ENCODE assay signal across 8 cellular contexts in genomic region chr17:7686221-7687071, GRCh38. TPM values are rescaled to one million over a fixed set of nuclear protein-coding genes. Genes with fewer than 3 reads are reported as not detected.
DNase-seq lines count a peak whose midpoint lies in the region; ATAC-seq and TF ChIP-seq lines count a peak whose summit lies in the region.

No MANE protein-coding gene starts in this region.

- no peaks in the 10 kb centered on the region for H3K9me3 ChIP-seq in esophagus muscularis mucosa

- H3K36me3 ChIP-seq in esophagus muscularis mucosa = peaks cover 0 to 10% (median 3%) of the 10 kb centered on the region in 4 donors

- H3K9me3 Mint-ChIP-seq in activated T-cell treated with anti-CD3 and anti-CD28 coated beads, Interleukin-2, amount 50 U/mL, for 24 hours = no peaks in the 10 kb centered on the region
- H3K9me3 Mint-ChIP-seq in naive B cell = no peaks in the 10 kb centered on the region

- H3K27ac Mint-ChIP-seq in activated T-cell treated with anti-CD3 and anti-CD28 coated beads, Interleukin-2, amount 50 U/mL, for 24 hours = peak overlapping the region; percentile 98
- peak overlapping the region; percentile 97 to 100 (median 99) for H3K27ac Mint-ChIP-seq in naive B cell

- TF ChIP-seq POLR2A in esophagus muscularis mucosa (IDR thresholded peaks at IDR 0.05; ENCODE audit: low read depth) = peak; percentile 85

- TF ChIP-seq EP300 in esophagus muscularis mucosa (IDR thresholded peaks at IDR 0.05) = no peak

- peaks cover 41% of the 10 kb centered on the region for H3K4me1 Mint-ChIP-seq in activated T-cell treated with anti-CD3 and anti-CD28 coated beads, Interleukin-2, amount 50 U/mL, for 24 hours (ENCODE audit: low read depth)
- peaks cover 30 to 62% (median 46%) of the 10 kb centered on the region in 3 donors for H3K4me1 Mint-ChIP-seq in naive B cell

- DNase-seq in Caki2 (ENCODE audit: low read depth) = peak; percentile 91
- peak; percentile 44 for DNase-seq in HuH-7.5 (ENCODE audit: low spot score)
- DNase-seq in OCI-M2 (lab: John Stamatoyannopoulos, UW; ENCODE audit: unreplicated experiment) = peak; percentile 59
- peak; percentile 84 for DNase-seq in activated T-cell treated with anti-CD3 and anti-CD28 coated beads, Interleukin-2, amount 50 U/mL, for 24 hours
- DNase-seq in esophagus muscularis mucosa (ENCODE audit: extremely low spot score) = peak; percentile 95
- DNase-seq in naive B cell = peak; percentile 90
- DNase-seq in stimulated activated CD8-positive, alpha-beta memory T cell treated with anti-CD3 and anti-CD28 coated beads, Interleukin-7, amount 100 ng/mL, for 48 hours (ENCODE audit: extremely low read depth in 1 of 2, low read depth in 1 of 2) = peak; percentile 50 to 72

- peaks cover 78% of the 10 kb centered on the region for H3K36me3 Mint-ChIP-seq in activated T-cell treated with anti-CD3 and anti-CD28 coated beads, Interleukin-2, amount 50 U/mL, for 24 hours (ENCODE audit: low read depth)
- H3K36me3 Mint-ChIP-seq in naive B cell = peaks cover 0 to 9% of the 10 kb centered on the region in 2 donors

- H3K4me3 Mint-ChIP-seq in activated T-cell treated with anti-CD3 and anti-CD28 coated beads, Interleukin-2, amount 50 U/mL, for 24 hours = peak overlapping the region; percentile 90
- peak overlapping the region; percentile 90 to 100 (median 98) for H3K4me3 Mint-ChIP-seq in naive B cell

- H3K27me3 Mint-ChIP-seq in activated T-cell treated with anti-CD3 and anti-CD28 coated beads, Interleukin-2, amount 50 U/mL, for 24 hours = no peaks in the 10 kb centered on the region
- H3K27me3 Mint-ChIP-seq in naive B cell = no peaks in the 10 kb centered on the region

- no peak for TF ChIP-seq CTCF in esophagus muscularis mucosa (IDR thresholded peaks at IDR 0.05)

- under 1% methylated on average over 29 of the region's 30 CpGs for WGBS in esophagus muscularis mucosa

- peak overlapping the region; percentile 68 to 87 (median 81) for H3K4me3 ChIP-seq in esophagus muscularis mucosa

- no peaks in the 10 kb centered on the region for H3K27me3 ChIP-seq in esophagus muscularis mucosa

- intact Hi-C loops in esophagus muscularis mucosa (cut with DNase I) = loop anchor here (2.0 kb wide), 1 partner anchor 54 kb away; no protein-coding TSS in a partner anchor

- ATAC-seq in GM21515 (IDR thresholded peaks at IDR 0.05; ENCODE audit: unreplicated experiment) (peak; percentile 38), naive B cell (ENCODE audit: low read depth in 2 of 2) (peak; percentile 47 to 53)

- H3K27ac ChIP-seq in esophagus muscularis mucosa (replicated peaks in 1 of 4) = peak overlapping the region; percentile 90 to 96 (median 92)

- peaks cover 22 to 40% (median 37%) of the 10 kb centered on the region in 4 donors for H3K4me1 ChIP-seq in esophagus muscularis mucosa

- in situ Hi-C loops in Caki2 (cut with HindIII; ENCODE audit: low pct_unique_long_range_greater_than_20kb, low sequenced_read_pairs) = no loop called here

RNA-seq across cellular contexts. Expression of gene TP53, which starts 0.8 kb away (rescaled TPM):
- 24.4 and 27.3 TPM in 2 replicates for total RNA-seq in Caki2 (2014; rRNA removed; shearing (Covaris generic); ENCODE audit: low replicate concordance)
- total RNA-seq in esophagus muscularis mucosa = 10 to 100 TPM; 14.9 to 18.3 (median 16.1) TPM
- polyA plus RNA-seq in naive B cell (ENCODE audit: low read depth in 6 of 6) = 10 to 100 TPM; 25.2 to 53.9 (median 47.7) TPM

RNA-seq across cellular contexts. Expression of gene WRAP53, which starts 1.8 kb away (rescaled TPM):
- total RNA-seq in Caki2 (2014; rRNA removed; shearing (Covaris generic); ENCODE audit: low replicate concordance) = 18.6 and 23.1 TPM in 2 replicates
- 1 to 10 TPM; 3.3 to 6.4 (median 3.8) TPM for total RNA-seq in esophagus muscularis mucosa
- 10 to 100 TPM in 5 of 6 donors, 1 to 10 TPM in 1; 3.2 to 14.9 (median 12.9) TPM for polyA plus RNA-seq in naive B cell (ENCODE audit: low read depth in 6 of 6)

RNA-seq across cellular contexts. Expression of gene EFNB3, which starts 18.6 kb away (rescaled TPM):
- total RNA-seq in Caki2 (2014; rRNA removed; shearing (Covaris generic); ENCODE audit: low replicate concordance) = not detected in 2 replicates
- total RNA-seq in esophagus muscularis mucosa = under 1 TPM; 0.17 to 0.42 (median 0.33) TPM
- polyA plus RNA-seq in naive B cell (ENCODE audit: low read depth in 6 of 6) = not detected

RNA-seq across cellular contexts. Expression of gene DNAH2, which starts 31.1 kb away (rescaled TPM):
- total RNA-seq in Caki2 (2014; rRNA removed; shearing (Covaris generic); ENCODE audit: low replicate concordance) = 1.0 TPM in 1 of 2 replicates, not detected in the other
- under 1 TPM; under 0.01 to 0.17 (median 0.06) TPM for total RNA-seq in esophagus muscularis mucosa
- polyA plus RNA-seq in naive B cell (ENCODE audit: low read depth in 6 of 6) = not detected

RNA-seq across cellular contexts. Expression of gene ATP1B2, which starts 35.7 kb away (rescaled TPM):
- not detected in 2 replicates for total RNA-seq in Caki2 (2014; rRNA removed; shearing (Covaris generic); ENCODE audit: low replicate concordance)
- 1 to 10 TPM; 1.6 to 2.9 (median 2.2) TPM for total RNA-seq in esophagus muscularis mucosa
- under 1 TPM in 2 of 6 donors, not detected in 4; 0.08 to 0.21 TPM for polyA plus RNA-seq in naive B cell (ENCODE audit: low read depth in 6 of 6)

Comparison
In these comparisons a context has a peak if more than half of its experiments do, and no peak if none do; other contexts are left out.
1. Peak in every context shown above with its lines: DNase-seq, ATAC-seq, H3K4me3 ChIP-seq and H3K27ac ChIP-seq.
2. DNase-seq: peak in every context shown above with its lines; median percentile 95 in esophagus muscularis mucosa; 91 in Caki2; 90 in naive B cell; 84 in activated T-cell treated with anti-CD3 and anti-CD28 coated beads, Interleukin-2, amount 50 U/mL, for 24 hours; 61 in stimulated activated CD8-positive, alpha-beta memory T cell treated with anti-CD3 and anti-CD28 coated beads, Interleukin-7, amount 100 ng/mL, for 48 hours; 59 in OCI-M2; 44 in HuH-7.5.